8 cellular contexts compared by ENCODE assay signal in the genomic region with DNA sequence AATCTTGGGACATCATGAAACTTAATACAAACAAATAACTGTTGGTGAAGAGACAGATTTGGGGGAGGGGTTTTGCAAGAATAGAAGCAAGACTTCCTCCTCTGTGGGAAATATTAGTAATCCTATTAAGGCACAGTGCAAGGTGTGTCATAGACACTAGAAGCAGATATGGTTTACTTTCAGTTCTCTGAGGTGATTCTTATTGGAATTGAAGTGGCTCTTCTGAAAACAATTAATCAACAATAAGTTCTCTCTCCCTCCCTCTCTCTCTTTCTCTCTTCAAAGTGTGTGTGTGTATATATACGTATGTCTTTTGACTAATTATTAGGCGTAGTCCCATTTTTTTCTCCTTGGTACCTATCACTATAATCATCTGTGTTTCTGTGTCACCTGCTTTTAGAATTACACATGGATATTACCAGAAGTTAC.
DNase-seq lines count a peak whose midpoint lies in the region; ATAC-seq and TF ChIP-seq lines count a peak whose summit lies in the region.

No MANE protein-coding gene starts in this region.

- no peaks in the 10 kb centered on the region for H3K36me3 ChIP-seq in transverse colon

- no peak for DNase-seq in activated CD4-positive, alpha-beta T cell treated with anti-CD3 and anti-CD28 coated beads, Interleukin-2, amount 10 ng/mL, durations not matched to agents 7 days and 5 days
- DNase-seq in activated CD4-positive, alpha-beta T cell treated with anti-CD3 and anti-CD28 coated beads for 1 hour: no peak
- DNase-seq in kidney glomerular epithelial cell (lab: John Stamatoyannopoulos, UW) (peak; percentile 27), transverse colon (no peak), NCI-H2196 (lab: John Stamatoyannopoulos, UW; ENCODE audit: unreplicated experiment) (no peak), posterior vena cava (ENCODE audit: low spot score) (no peak)

- no peaks in the 10 kb centered on the region for H3K9me3 Mint-ChIP-seq in activated CD4-positive, alpha-beta T cell treated with anti-CD3 and anti-CD28 coated beads, Interleukin-2, amount 10 ng/mL, durations not matched to agents 7 days and 5 days

- POLR2A ChIA-PET in activated CD4-positive, alpha-beta T cell treated with anti-CD3 and anti-CD28 coated beads, Interleukin-2, amount 10 ng/mL, durations not matched to agents 7 days and 5 days (lab: Charles Lee): no interaction called here

- TF ChIP-seq CTCF in WI38 (IDR thresholded peaks at IDR 0.05; ENCODE audit: low read depth, low read length) (no peak), transverse colon (IDR thresholded peaks at IDR 0.05) (no peak)

- peaks cover 85% of the 10 kb centered on the region for H3K4me1 Mint-ChIP-seq in activated CD4-positive, alpha-beta T cell treated with anti-CD3 and anti-CD28 coated beads, Interleukin-2, amount 10 ng/mL, durations not matched to agents 7 days and 5 days

- no peaks in the 10 kb centered on the region for H3K27me3 ChIP-seq in transverse colon

- H3K36me3 Mint-ChIP-seq in activated CD4-positive, alpha-beta T cell treated with anti-CD3 and anti-CD28 coated beads, Interleukin-2, amount 10 ng/mL, durations not matched to agents 7 days and 5 days (ENCODE audit: low read depth): peaks cover 11% of the 10 kb centered on the region

- H3K4me1 ChIP-seq in transverse colon: peaks cover 15 to 68% (median 32%) of the 10 kb centered on the region in 4 donors

- peak overlapping the region; percentile 83 to 87 (median 84) for H3K27ac ChIP-seq in transverse colon

- WGBS in transverse colon (ENCODE audit: low coverage in 1 of 2), 2 donors: 58% methylated on average over 2 of the region's 2 CpGs

- H3K27ac Mint-ChIP-seq in activated CD4-positive, alpha-beta T cell treated with anti-CD3 and anti-CD28 coated beads, Interleukin-2, amount 10 ng/mL, durations not matched to agents 7 days and 5 days: peak overlapping the region; percentile 96

- ATAC-seq in HG03025 (IDR thresholded peaks at IDR 0.05; ENCODE audit: low FRiP score, unreplicated experiment): peak; percentile 40

- CTCF ChIA-PET in activated CD4-positive, alpha-beta T cell treated with anti-CD3 and anti-CD28 coated beads, Interleukin-2, amount 10 ng/mL, durations not matched to agents 7 days and 5 days (lab: Charles Lee): interaction anchor here (0.8 to 1.3 kb wide), 2 partner anchors 38 to 74 kb away, joined by 3 to 4 read pairs; no protein-coding TSS in a partner anchor

- no peaks in the 10 kb centered on the region for H3K27me3 Mint-ChIP-seq in activated CD4-positive, alpha-beta T cell treated with anti-CD3 and anti-CD28 coated beads, Interleukin-2, amount 10 ng/mL, durations not matched to agents 7 days and 5 days

- H3K9me3 ChIP-seq in transverse colon: no peaks in the 10 kb centered on the region

- no peak for TF ChIP-seq POLR2A in transverse colon (IDR thresholded peaks at IDR 0.05)

- TF ChIP-seq EP300 in transverse colon (IDR thresholded peaks at IDR 0.05; ENCODE audit: low read depth): no peak

- in situ Hi-C loops in transverse colon (cut with MboI; ENCODE audit: low pct_ligation_motif_present in 1 of 4, low pct_unique_long_range_greater_than_20kb in 1 of 4, low sequenced_read_pairs in 3 of 4): no loop called here

- intact Hi-C loops in transverse colon (cut with DNase I; ENCODE audit: low total_unique reads) (no loop called here), posterior vena cava (cut with DNase I) (loop anchor here in 1 of 2 donors (10.0 kb wide), 1 partner anchor 100 kb away; a partner anchor contains a TSS)

- H3K4me3 Mint-ChIP-seq in activated CD4-positive, alpha-beta T cell treated with anti-CD3 and anti-CD28 coated beads, Interleukin-2, amount 10 ng/mL, durations not matched to agents 7 days and 5 days: peak overlapping the region; percentile 77

- H3K4me3 ChIP-seq in WI38 (ENCODE audit: low read depth, low read length): peak overlapping the region; percentile 38
- peak overlapping the region in 2 of 4 donors; percentile 16 to 40 for H3K4me3 ChIP-seq in transverse colon
